Comparison of ENCODE assay signal across 17 cellular contexts in genomic region chr9:22165144-22165543, GRCh38.
DNase-seq lines count a peak whose midpoint lies in the region; ATAC-seq lines count a peak whose summit lies in the region.
"Had no signal": no experiment of that assay in that cellular context is flagged by ENCODE, and none has a peak within 500 bp of the region (broad histone marks: within the 10 kb centered on the region; RNA-seq: fewer than 3 reads in every experiment).

No MANE protein-coding gene starts in this region.

- no peak for ATAC-seq in GM19397 (IDR thresholded peaks at IDR 0.05; ENCODE audit: unreplicated experiment)

- DNase-seq in AG08395 (ENCODE audit: low spot score) (peak; percentile 52), GM04504 (ENCODE audit: low read depth) (peak; percentile 58), NCI-H82 treated with DMSO at 0.1 percent for 48 hours (lab: John Stamatoyannopoulos, UW; ENCODE audit: unreplicated experiment) (peak; percentile 53), fibroblast of peridontal ligament (ENCODE audit: extremely low read depth) (peak; percentile 35), activated T-cell treated with anti-CD3 and anti-CD28 coated beads for 4 hours (no peak), SIG-M5 treated with dmso at 0.1 percent for 504 hours (lab: John Stamatoyannopoulos, UW; ENCODE audit: unreplicated experiment) (no peak), H4 (ENCODE audit: low spot score) (no peak)
- DNase-seq: activated CD4-positive, alpha-beta T cell treated with anti-CD3 and anti-CD28 coated beads for 48 hours; activated naive CD4-positive, alpha-beta T cell; anterior cingulate cortex; colonic mucosa; GF-D8; H9; NCI-H187 treated with DMSO at 0.1 percent for 48 hours; NCI-H510A treated with DMSO at 0.1 percent for 48 hours; posterior cingulate gyrus had no signal

Comparison
In these comparisons a context has a peak if more than half of its experiments do, and no peak if none do; other contexts are left out.
1. DNase-seq: peak in AG08395 (single experiment), GM04504 (single experiment), NCI-H82 treated with DMSO at 0.1 percent for 48 hours (single experiment) and fibroblast of peridontal ligament (single experiment); none in activated T-cell treated with anti-CD3 and anti-CD28 coated beads for 4 hours (single experiment), SIG-M5 treated with dmso at 0.1 percent for 504 hours (single experiment) and H4 (single experiment).